Comparison of ENCODE assay signal across 17 cellular contexts in the genomic region with DNA sequence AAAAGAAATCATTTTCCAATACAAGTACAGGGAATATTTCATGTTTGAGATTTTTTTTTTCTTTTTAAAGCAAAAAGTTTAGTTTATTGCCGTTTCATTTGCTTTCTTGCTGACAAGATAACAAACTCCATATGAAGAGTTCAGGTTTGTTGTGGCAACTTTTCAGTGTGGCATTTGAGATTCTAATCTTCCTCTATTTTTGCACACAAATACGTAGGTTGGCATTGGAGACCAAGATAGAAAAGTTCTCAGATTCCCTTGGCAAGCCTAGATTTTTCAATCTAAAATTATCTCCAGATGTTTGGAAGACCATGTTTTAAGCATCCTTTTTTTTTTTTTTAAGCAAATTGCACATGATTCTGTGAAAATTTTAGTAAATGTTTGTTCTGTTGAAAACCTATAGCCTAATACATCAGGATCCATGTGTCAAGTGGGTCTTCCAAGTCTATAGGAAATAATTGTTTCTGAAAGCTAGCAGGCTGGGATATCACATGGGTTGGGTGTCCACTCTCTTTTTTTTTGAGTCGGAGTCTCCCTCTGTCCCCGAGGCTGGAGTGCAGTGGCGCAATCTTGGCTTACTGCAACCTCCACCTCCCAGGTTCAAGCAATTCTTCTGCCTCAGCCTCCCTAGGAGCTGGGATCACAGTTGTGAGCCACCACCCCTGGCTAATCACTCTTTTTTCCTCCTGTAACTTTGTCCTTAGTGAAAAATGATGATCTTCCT. TPM values are rescaled to one million over a fixed set of nuclear protein-coding genes. Genes with fewer than 3 reads are reported as not detected.
DNase-seq lines count a peak whose midpoint lies in the region; ATAC-seq and TF ChIP-seq lines count a peak whose summit lies in the region.
"Had no signal": no experiment of that assay in that cellular context is flagged by ENCODE, and none has a peak within 500 bp of the region (broad histone marks: within the 10 kb centered on the region; RNA-seq: fewer than 3 reads in every experiment).

No MANE protein-coding gene starts in this region.

- H3K27ac ChIP-seq in CD4-positive, alpha-beta memory T cell (ENCODE audit: low read depth, low read length): no peak overlapping the region
- H3K27ac ChIP-seq in OCI-LY7 (ENCODE audit: low read depth, low read length, poor library complexity, severe bottlenecking) (no peak overlapping the region), mammary epithelial cell (ENCODE audit: insufficient read depth, low read depth, low read length) (no peak overlapping the region)
- H3K27ac ChIP-seq: BLaER1 treated with 17β-estradiol and CSF1 and Interleukin-3, amounts not matched to agents 10 nM and 100 nM; ovary had no signal

- peaks cover 11% of the 10 kb centered on the region; the same call in 1 of the 2 replicates for H3K79me2 ChIP-seq in OCI-LY7 (ENCODE audit: insufficient read depth, low read depth, low read length)
- peaks cover 51% of the 10 kb centered on the region for H3K79me2 ChIP-seq in mammary epithelial cell (ENCODE audit: insufficient read depth, low read length)

- H4K20me1 ChIP-seq in OCI-LY7 (ENCODE audit: insufficient read depth, low read length) (no peaks in the 10 kb centered on the region), mammary epithelial cell (ENCODE audit: insufficient read depth, low read length) (no peaks in the 10 kb centered on the region)

- dilution Hi-C loops in mammary epithelial cell (cut with HindIII; ENCODE audit: low sequenced_read_pairs): no loop called here

- no peaks in the 10 kb centered on the region for H3K27me3 Mint-ChIP-seq in CD4-positive, alpha-beta memory T cell
- no peaks in the 10 kb centered on the region for H3K27me3 Mint-ChIP-seq in neural crest cell (ENCODE audit: low read depth)
- H3K27me3 Mint-ChIP-seq: activated CD4-positive, alpha-beta T cell treated with anti-CD3 and anti-CD28 coated beads, Interleukin-2, amount 10 ng/mL, durations not matched to agents 24 days and 14 days had no signal

- peak overlapping the region in 7 of 8 donors; percentile 36 to 93 (median 65) for H3K4me3 Mint-ChIP-seq in CD4-positive, alpha-beta memory T cell
- H3K4me3 Mint-ChIP-seq in neural crest cell: peak overlapping the region; percentile 73
- H3K4me3 Mint-ChIP-seq: activated CD4-positive, alpha-beta T cell treated with anti-CD3 and anti-CD28 coated beads, Interleukin-2, amount 10 ng/mL, durations not matched to agents 24 days and 14 days had no signal

- no peaks in the 10 kb centered on the region for H3K27me3 ChIP-seq in CD4-positive, alpha-beta memory T cell (ENCODE audit: insufficient read depth, low read length)
- H3K27me3 ChIP-seq in mammary epithelial cell (ENCODE audit: insufficient read depth, low read length): no peaks in the 10 kb centered on the region
- H3K27me3 ChIP-seq: BLaER1 treated with 17β-estradiol and CSF1 and Interleukin-3, amounts not matched to agents 10 nM and 100 nM; ovary had no signal

- H3K36me3 ChIP-seq in CD4-positive, alpha-beta memory T cell (ENCODE audit: insufficient read depth, low read length): no peaks in the 10 kb centered on the region
- H3K36me3 ChIP-seq in OCI-LY7 (ENCODE audit: insufficient read depth, low read length): no peaks in the 10 kb centered on the region
- no peaks in the 10 kb centered on the region for H3K36me3 ChIP-seq in mammary epithelial cell (ENCODE audit: insufficient read depth, low read length)
- H3K36me3 ChIP-seq: ovary had no signal

- in situ Hi-C loops in mammary epithelial cell (cut with MboI; ENCODE audit: low sequenced_read_pairs in 2 of 2): no loop called here

- ATAC-seq in GM18520 (IDR thresholded peaks at IDR 0.05; ENCODE audit: unreplicated experiment): no peak

- no peaks in the 10 kb centered on the region for H3K9me3 Mint-ChIP-seq in CD4-positive, alpha-beta memory T cell
- H3K9me3 Mint-ChIP-seq in neural crest cell: no peaks in the 10 kb centered on the region
- H3K9me3 Mint-ChIP-seq: activated CD4-positive, alpha-beta T cell treated with anti-CD3 and anti-CD28 coated beads, Interleukin-2, amount 10 ng/mL, durations not matched to agents 24 days and 14 days; activated T-helper 2 cell treated with anti-CD3 and anti-CD28 coated beads, Interferon-gamma antibody, Interleukin-2, Interleukin-4, amounts not matched to agents 10 μg/mL and 5 μg/mL and 100 μg/mL, durations not matched to agents 14 hours and 24 hours and 36 hours had no signal

- no peak overlapping the region for H3K9ac ChIP-seq in mammary epithelial cell (ENCODE audit: insufficient read depth, low read length)
- H3K9ac ChIP-seq: BLaER1 treated with 17β-estradiol and CSF1 and Interleukin-3, amounts not matched to agents 10 nM and 100 nM had no signal

- H3K9me2 ChIP-seq in OCI-LY7 (ENCODE audit: insufficient read depth, low read length): no peaks in the 10 kb centered on the region

- H3K36me3 Mint-ChIP-seq in CD4-positive, alpha-beta memory T cell: peaks cover 8 to 16% of the 10 kb centered on the region in 2 donors
- H3K36me3 Mint-ChIP-seq in neural crest cell (ENCODE audit: low read depth): no peaks in the 10 kb centered on the region

- DNase-seq in CD4-positive, alpha-beta memory T cell: peak in 1 of 5 donors; percentile 30
- DNase-seq in OCI-LY7 (ENCODE audit: low spot score) (no peak), mammary epithelial cell (no peak), neural crest cell (ENCODE audit: low read depth, low spot score) (no peak), NCI-H526 (lab: John Stamatoyannopoulos, UW) (no peak), DMS79 (lab: John Stamatoyannopoulos, UW) (no peak), hepatic stellate cell (ENCODE audit: low spot score) (no peak)
- DNase-seq: activated CD4-positive, alpha-beta T cell treated with anti-CD3 and anti-CD28 coated beads, Interleukin-2, amount 10 ng/mL, durations not matched to agents 24 days and 14 days; mesendoderm; NCI-H2081 treated with DMSO at 0.1 percent for 48 hours; NCI-H82; ovary; stimulated activated CD4-positive, alpha-beta T cell treated with anti-CD3 and anti-CD28 coated beads, Interleukin-12 subunit alpha, Interleukin-12 subunit beta, amount 100 ng/mL, for 4 hours; T1000 had no signal

- H3K4me1 ChIP-seq in CD4-positive, alpha-beta memory T cell (ENCODE audit: insufficient read depth, low read length): peaks cover 54% of the 10 kb centered on the region
- H3K4me1 ChIP-seq in OCI-LY7 (ENCODE audit: insufficient read depth, low read length, poor library complexity, severe bottlenecking): peaks cover 15% of the 10 kb centered on the region
- H3K4me1 ChIP-seq in mammary epithelial cell (ENCODE audit: insufficient read depth, low read length): peaks cover 6% of the 10 kb centered on the region

- intact Hi-C loops in CD4-positive, alpha-beta memory T cell (cut with micrococcal nuclease): loop anchor here (5.0 kb wide), 1 partner anchor 40 kb away; no protein-coding TSS in a partner anchor
- intact Hi-C loops in OCI-LY7 (cut with micrococcal nuclease; ENCODE audit: unreplicated experiment) (loop anchor here (5.0 kb wide), 1 partner anchor 55 kb away; no protein-coding TSS in a partner anchor), mammary epithelial cell (cut with micrococcal nuclease) (no loop called here)

- H3K9me3 ChIP-seq in CD4-positive, alpha-beta memory T cell (ENCODE audit: control insufficient read depth in 1 of 2, low read length in 2 of 2): no peaks in the 10 kb centered on the region
- H3K9me3 ChIP-seq in OCI-LY7 (ENCODE audit: low read length): no peaks in the 10 kb centered on the region
- H3K9me3 ChIP-seq in mammary epithelial cell (replicated peaks; ENCODE audit: insufficient read depth, low read length): no peaks in the 10 kb centered on the region
- H3K9me3 ChIP-seq: ovary had no signal

- WGBS in mammary epithelial cell (ENCODE audit: low coverage, missing lambda C conversion rate): 73% methylated on average over 5 of the region's 5 CpGs

- H3K27ac Mint-ChIP-seq in CD4-positive, alpha-beta memory T cell: peak overlapping the region; percentile 36 to 76 (median 60)
- H3K27ac Mint-ChIP-seq in neural crest cell (ENCODE audit: unreplicated experiment): no peak overlapping the region
- H3K27ac Mint-ChIP-seq: activated CD4-positive, alpha-beta T cell treated with anti-CD3 and anti-CD28 coated beads, Interleukin-2, amount 10 ng/mL, durations not matched to agents 24 days and 14 days; activated T-helper 2 cell treated with anti-CD3 and anti-CD28 coated beads, Interferon-gamma antibody, Interleukin-2, Interleukin-4, amounts not matched to agents 10 μg/mL and 5 μg/mL and 100 μg/mL, durations not matched to agents 14 hours and 24 hours and 36 hours had no signal

- BruUV-seq in OCI-LY7 (replicated peaks; lab: Mats Ljungman, UMichigan) (TSS peak; percentile 25), mammary epithelial cell (replicated peaks; lab: Mats Ljungman, UMichigan) (TSS peak; percentile 14)

- H2AFZ ChIP-seq in OCI-LY7 (ENCODE audit: low read length) (no peak overlapping the region), mammary epithelial cell (ENCODE audit: low read depth, low read length) (no peak overlapping the region)

- peaks cover 36 to 68% (median 53%) of the 10 kb centered on the region in 4 donors for H3K4me1 Mint-ChIP-seq in CD4-positive, alpha-beta memory T cell
- H3K4me1 Mint-ChIP-seq in neural crest cell: peaks cover 23% of the 10 kb centered on the region

- no peak overlapping the region for H3K4me2 ChIP-seq in OCI-LY7 (ENCODE audit: low read length)
- H3K4me2 ChIP-seq in mammary epithelial cell (ENCODE audit: insufficient read depth, low read depth, low read length): no peak overlapping the region

- H3K4me3 ChIP-seq in CD4-positive, alpha-beta memory T cell (ENCODE audit: low read length in 2 of 2): no peak overlapping the region
- no peak overlapping the region for H3K4me3 ChIP-seq in OCI-LY7 (ENCODE audit: low read depth, low read length, poor library complexity, severe bottlenecking)
- H3K4me3 ChIP-seq in mammary epithelial cell (replicated peaks in 1 of 3; ENCODE audit: insufficient read depth in 1 of 3, low read depth in 2 of 3, low read length in 3 of 3): no peak overlapping the region
- H3K4me3 ChIP-seq: BLaER1 treated with 17β-estradiol and CSF1 and Interleukin-3, amounts not matched to agents 10 nM and 100 nM; ovary had no signal

- TF ChIP-seq CTCF in OCI-LY7 (conservative IDR thresholded peaks at IDR 0.05; ENCODE audit: low read length): no peak
- no peak for TF ChIP-seq CTCF in mammary epithelial cell (conservative IDR thresholded peaks at IDR 0.05 in 1 of 2, IDR thresholded peaks at IDR 0.05 in 1 of 2; ENCODE audit: extremely low read depth in 1 of 2, insufficient read depth in 1 of 2, low read depth in 1 of 2, low read length in 2 of 2)
- TF ChIP-seq CTCF in neural crest cell (conservative IDR thresholded peaks at IDR 0.05): no peak

- POLR2A ChIA-PET in CD4-positive, alpha-beta memory T cell (lab: Charles Lee; ENCODE audit: partially characterized antibody): interaction anchor here (1.5 kb wide), 1 partner anchor 13 kb away, joined by 6 read pairs; no protein-coding TSS in a partner anchor
- POLR2A ChIA-PET in OCI-LY7 (lab: Charles Lee): interaction anchor here (0.7 to 0.9 kb wide), 3 partner anchors 13 to 103 kb away, joined by 3 to 5 read pairs (median 4); no protein-coding TSS in a partner anchor

- CTCF ChIA-PET in CD4-positive, alpha-beta memory T cell (lab: Charles Lee; ENCODE audit: partially characterized antibody): interaction anchor here (0.9 kb wide), 1 partner anchor 12 kb away, joined by 3 read pairs; no protein-coding TSS in a partner anchor
- CTCF ChIA-PET in OCI-LY7 (lab: Charles Lee; ENCODE audit: unreplicated experiment) (no interaction called here), mammary epithelial cell (lab: Charles Lee; ENCODE audit: low non-redundant PET) (no interaction called here)

RNA-seq across cellular contexts. Expression of a gene that starts 2.6 kb away (rescaled TPM):
- 10 to 100 TPM; 46.3 to 48.2 TPM for total RNA-seq in CD4-positive, alpha-beta memory T cell
- 1 to 10 TPM; 3.5 to 7.5 TPM for polyA plus RNA-seq in CD4-positive, alpha-beta memory T cell
- total RNA-seq in OCI-LY7 (2014; rRNA removed; shearing (Covaris generic)): 11.1 and 15.4 TPM in 2 replicates
- 18.8 and 19.8 TPM in 2 replicates for total RNA-seq in OCI-LY7 (2022)
- 10 to 100 TPM; 11.3 to 13.0 TPM for total RNA-seq in mammary epithelial cell
- polyA plus RNA-seq in mammary epithelial cell: 4.5 TPM
- 11.9 TPM for polyA minus RNA-seq in mammary epithelial cell
- total RNA-seq in neural crest cell: 18.1 and 20.0 TPM in 2 replicates
